In the genomic region with DNA sequence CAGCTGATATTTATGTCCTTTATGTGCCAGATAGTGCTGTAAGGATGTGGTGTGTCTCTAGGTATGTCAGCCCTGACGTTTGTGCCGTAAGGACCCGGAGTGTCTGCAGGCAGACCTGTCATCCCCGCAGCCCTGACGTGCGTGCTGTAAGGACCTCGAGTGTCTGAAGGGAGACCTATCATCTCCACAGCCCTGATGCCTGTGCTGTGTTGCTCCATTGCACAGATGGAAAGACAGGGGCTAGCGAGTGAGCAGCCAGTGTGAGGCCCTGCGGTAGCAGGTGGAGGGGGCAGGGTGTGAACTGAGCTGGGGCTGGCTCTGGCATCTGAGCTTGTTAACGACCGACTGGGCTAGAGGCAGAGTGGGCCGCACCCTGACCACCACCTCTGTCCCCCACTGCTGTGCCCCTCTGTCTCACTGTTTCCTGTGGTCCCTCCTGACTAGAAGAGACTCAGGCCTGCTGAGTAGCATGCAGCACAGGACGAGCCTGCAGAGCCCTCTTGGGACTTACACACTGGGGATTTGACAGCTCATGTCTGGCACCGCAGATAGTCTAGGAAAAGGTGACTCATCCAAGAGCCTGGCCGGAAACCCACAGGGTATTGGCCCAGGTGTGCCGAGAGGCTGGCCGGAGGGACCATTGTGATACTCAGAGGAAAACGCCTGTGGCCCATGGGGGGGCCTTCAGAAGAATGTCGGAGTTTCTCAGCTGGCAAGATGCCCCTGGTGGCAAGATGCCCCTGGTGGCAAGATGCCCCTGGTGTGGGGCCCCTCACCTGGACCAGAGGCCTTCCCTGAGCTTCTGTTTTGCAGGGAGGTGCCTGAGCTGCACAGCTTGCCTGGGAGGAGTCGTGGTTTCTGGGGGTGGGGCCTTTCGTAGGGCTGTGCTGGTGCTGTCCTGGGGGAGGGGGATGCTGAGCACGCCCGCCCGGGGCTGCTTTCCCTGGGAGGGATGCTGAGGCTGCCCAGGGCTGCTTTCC, we compare ENCODE assay signal across 8 cellular contexts. TPM values are rescaled to one million over a fixed set of nuclear protein-coding genes. Genes with fewer than 3 reads are reported as not detected.
DNase-seq lines count a peak whose midpoint lies in the region; ATAC-seq and TF ChIP-seq lines count a peak whose summit lies in the region.

No MANE protein-coding gene starts in this region.

- peaks cover 25% of the 10 kb centered on the region for H3K4me1 Mint-ChIP-seq in activated T-helper 1 cell treated with anti-CD3 and anti-CD28 coated beads, Interleukin-12 subunit alpha, Interleukin-12 subunit beta, Interleukin-2, Interleukin-4 antibody, amounts not matched to agents 30 ng/mL and 10 ng/mL and 1 ng/mL, durations not matched to agents 14 hours and 24 hours and 36 hours (ENCODE audit: low read depth)

- H3K36me3 ChIP-seq in BE2C (no peaks in the 10 kb centered on the region), skeletal muscle tissue (ENCODE audit: control insufficient read depth in 3 of 3, insufficient read depth in 3 of 3, low read length in 3 of 3) (no peaks in the 10 kb centered on the region)

- DNase-seq in BE2C (peak; percentile 89), NOMO-1 treated with DMSO at 0.1 percent for 48 hours (lab: John Stamatoyannopoulos, UW; ENCODE audit: unreplicated experiment) (peak; percentile 55), Right ventricle myocardium inferior (ENCODE audit: missing footprints) (no peak), NCI-H82 (lab: John Stamatoyannopoulos, UW) (no peak)
- DNase-seq in activated T-helper 1 cell treated with anti-CD3 and anti-CD28 coated beads, Interleukin-12 subunit alpha, Interleukin-12 subunit beta, Interleukin-2, Interleukin-4 antibody, amounts not matched to agents 30 ng/mL and 10 ng/mL and 1 ng/mL, durations not matched to agents 14 hours and 24 hours and 36 hours (ENCODE audit: low spot score): peak; percentile 73

- H3K4me3 ChIP-seq in BE2C (ENCODE audit: low read depth, low read length) (no peak overlapping the region; the same call in 1 of the 2 replicates), skeletal muscle tissue (ENCODE audit: low read length in 3 of 3) (peak overlapping the region; percentile 1 to 29 (median 28))

- no peak overlapping the region for H3K4me3 Mint-ChIP-seq in activated T-helper 1 cell treated with anti-CD3 and anti-CD28 coated beads, Interleukin-12 subunit alpha, Interleukin-12 subunit beta, Interleukin-2, Interleukin-4 antibody, amounts not matched to agents 30 ng/mL and 10 ng/mL and 1 ng/mL, durations not matched to agents 14 hours and 24 hours and 36 hours

- H3K27ac ChIP-seq in skeletal muscle tissue (ENCODE audit: low read depth, low read length): peak overlapping the region; percentile 2

- H3K27me3 ChIP-seq in BE2C: no peaks in the 10 kb centered on the region
- no peaks in the 10 kb centered on the region for H3K27me3 ChIP-seq in skeletal muscle tissue (ENCODE audit: control insufficient read depth in 3 of 3, insufficient read depth in 3 of 3, low read length in 3 of 3)

- H3K9me3 Mint-ChIP-seq in activated T-helper 1 cell treated with anti-CD3 and anti-CD28 coated beads, Interleukin-12 subunit alpha, Interleukin-12 subunit beta, Interleukin-2, Interleukin-4 antibody, amounts not matched to agents 30 ng/mL and 10 ng/mL and 1 ng/mL, durations not matched to agents 14 hours and 24 hours and 36 hours: no peaks in the 10 kb centered on the region

- ATAC-seq in GM18868 (IDR thresholded peaks at IDR 0.05; ENCODE audit: unreplicated experiment) (peak; percentile 72), HG03045 (IDR thresholded peaks at IDR 0.05; ENCODE audit: unreplicated experiment) (peak; percentile 80), Right ventricle myocardium inferior (peak; percentile 81)

- H3K9me3 ChIP-seq in BE2C (no peaks in the 10 kb centered on the region), skeletal muscle tissue (ENCODE audit: control insufficient read depth in 3 of 3, low read length in 3 of 3) (no peaks in the 10 kb centered on the region)

- intact Hi-C loops in activated T-helper 1 cell treated with anti-CD3 and anti-CD28 coated beads, Interleukin-12 subunit alpha, Interleukin-12 subunit beta, Interleukin-2, Interleukin-4 antibody, amounts not matched to agents 30 ng/mL and 10 ng/mL and 1 ng/mL, durations not matched to agents 14 hours and 24 hours and 36 hours (cut with micrococcal nuclease): loop anchor here (1.0 to 2.0 kb wide), 5 partner anchors 15 to 44 kb away; no protein-coding TSS in a partner anchor
- intact Hi-C loops in Right ventricle myocardium inferior (cut with DNase I): no loop called here

- H3K27ac Mint-ChIP-seq in activated T-helper 1 cell treated with anti-CD3 and anti-CD28 coated beads, Interleukin-12 subunit alpha, Interleukin-12 subunit beta, Interleukin-2, Interleukin-4 antibody, amounts not matched to agents 30 ng/mL and 10 ng/mL and 1 ng/mL, durations not matched to agents 14 hours and 24 hours and 36 hours: peak overlapping the region; percentile 86

- peaks cover 7% of the 10 kb centered on the region for H3K27me3 Mint-ChIP-seq in activated T-helper 1 cell treated with anti-CD3 and anti-CD28 coated beads, Interleukin-12 subunit alpha, Interleukin-12 subunit beta, Interleukin-2, Interleukin-4 antibody, amounts not matched to agents 30 ng/mL and 10 ng/mL and 1 ng/mL, durations not matched to agents 14 hours and 24 hours and 36 hours (ENCODE audit: insufficient read depth)

- H3K4me1 ChIP-seq in BE2C: peaks cover 8% of the 10 kb centered on the region
- peaks cover 35 to 53% (median 42%) of the 10 kb centered on the region in 3 donors for H3K4me1 ChIP-seq in skeletal muscle tissue (ENCODE audit: control insufficient read depth in 3 of 3, insufficient read depth in 3 of 3, low read length in 3 of 3)

- peak overlapping the region in 2 of 3 donors; percentile 28 to 41 for H3K9ac ChIP-seq in skeletal muscle tissue (ENCODE audit: low read depth in 1 of 3, low read length in 3 of 3)

- H3K36me3 Mint-ChIP-seq in activated T-helper 1 cell treated with anti-CD3 and anti-CD28 coated beads, Interleukin-12 subunit alpha, Interleukin-12 subunit beta, Interleukin-2, Interleukin-4 antibody, amounts not matched to agents 30 ng/mL and 10 ng/mL and 1 ng/mL, durations not matched to agents 14 hours and 24 hours and 36 hours (ENCODE audit: low read depth): no peaks in the 10 kb centered on the region

- TF ChIP-seq CTCF in BE2C (IDR thresholded peaks at IDR 0.05; ENCODE audit: low read depth, low read length): no peak

RNA-seq across cellular contexts. Expression of a gene that starts 34.3 kb away (rescaled TPM):
- 4.3 TPM for polyA plus RNA-seq in BE2C (2012; ENCODE audit: insufficient read depth, insufficient read length, low read depth)
- 11.1 and 13.4 TPM in 2 replicates for total RNA-seq in activated T-helper 1 cell treated with anti-CD3 and anti-CD28 coated beads, Interleukin-12 subunit alpha, Interleukin-12 subunit beta, Interleukin-2, Interleukin-4 antibody, amounts not matched to agents 30 ng/mL and 10 ng/mL and 1 ng/mL, durations not matched to agents 14 hours and 24 hours and 36 hours
- total RNA-seq in Right ventricle myocardium inferior: 108 TPM
- 50.6 TPM for total RNA-seq in skeletal muscle tissue

Comparison
In these comparisons a context has a peak if more than half of its experiments do, and no peak if none do; other contexts are left out.
1. DNase-seq: peak in BE2C (single experiment), NOMO-1 treated with DMSO at 0.1 percent for 48 hours (single experiment) and activated T-helper 1 cell treated with anti-CD3 and anti-CD28 coated beads, Interleukin-12 subunit alpha, Interleukin-12 subunit beta, Interleukin-2, Interleukin-4 antibody, amounts not matched to agents 30 ng/mL and 10 ng/mL and 1 ng/mL, durations not matched to agents 14 hours and 24 hours and 36 hours (single experiment); none in Right ventricle myocardium inferior (single experiment) and NCI-H82 (single experiment).
2. Peak in every context shown above with its lines, with median percentiles within 50 percentile points of each other: ATAC-seq.